15 cellular contexts compared by ENCODE assay signal in genomic region chr20:48360338-48360698, GRCh38.
DNase-seq lines count a peak whose midpoint lies in the region; ATAC-seq and TF ChIP-seq lines count a peak whose summit lies in the region.
"Had no signal": no experiment of that assay in that cellular context is flagged by ENCODE, and none has a peak within 500 bp of the region (broad histone marks: within the 10 kb centered on the region; RNA-seq: fewer than 3 reads in every experiment).

No MANE protein-coding gene starts in this region.

- no peak for DNase-seq in spleen
- no peak for DNase-seq in GM19240 (ENCODE audit: insufficient read length, low spot score)
- DNase-seq in GM23248, result no peak
- no peak for DNase-seq in RKO (ENCODE audit: low spot score)
- DNase-seq in SK-N-SH, result no peak
- DNase-seq: activated CD4-positive, alpha-beta T cell treated with anti-CD3 and anti-CD28 coated beads for 36 hours; head of caudate nucleus; left ventricle myocardium inferior; NCI-H446 treated with DMSO at 0.1 percent for 48 hours; stimulated activated CD8-positive, alpha-beta memory T cell treated with anti-CD3 and anti-CD28 coated beads, Interleukin-4, amount 100 ng/mL, for 48 hours had no signal

- no peak for TF ChIP-seq EP300 in SK-N-SH (IDR thresholded peaks at IDR 0.05; ENCODE audit: borderline replicate concordance in 1 of 2, low read depth in 1 of 2, low read length in 1 of 2)

- H3K9me2 ChIP-seq in GM23248 (ENCODE audit: insufficient read depth) (no peaks in the 10 kb centered on the region), SK-N-SH (no peaks in the 10 kb centered on the region)

- TF ChIP-seq CTCF in spleen (IDR thresholded peaks at IDR 0.05 in 8 of 11, conservative IDR thresholded peaks at IDR 0.05 in 3 of 11), result no peak
- no peak for TF ChIP-seq CTCF in SK-N-SH (IDR thresholded peaks at IDR 0.05)

- no peak overlapping the region for H2AFZ ChIP-seq in GM23248
- no peak overlapping the region for H2AFZ ChIP-seq in SK-N-SH (ENCODE audit: low read depth)

- in situ Hi-C loops in GM23248 (cut with MboI), result no loop called here

- no peak for TF ChIP-seq POLR2A in spleen (IDR thresholded peaks at IDR 0.05)

- H3K79me2 ChIP-seq in GM23248 (ENCODE audit: insufficient read depth), result no peaks in the 10 kb centered on the region
- H3K79me2 ChIP-seq in SK-N-SH (ENCODE audit: insufficient read depth), result no peaks in the 10 kb centered on the region

- ATAC-seq in GM18861 (IDR thresholded peaks at IDR 0.05; ENCODE audit: unreplicated experiment) (peak; percentile 33), GM21737 (IDR thresholded peaks at IDR 0.05; ENCODE audit: unreplicated experiment) (peak; percentile 37), HG03442 (IDR thresholded peaks at IDR 0.05; ENCODE audit: unreplicated experiment) (peak; percentile 31)
- ATAC-seq: activated CD4-positive, alpha-beta T cell treated with anti-CD3 and anti-CD28 coated beads for 36 hours; activated T-helper 17 cell treated with anti-CD3 and anti-CD28 coated beads, Interleukin-2, amount 50 U/mL, for 72 hours had no signal

- peaks cover 0 to 21% (median 0%) of the 10 kb centered on the region in 6 donors for H3K4me1 ChIP-seq in spleen
- no peaks in the 10 kb centered on the region for H3K4me1 ChIP-seq in GM23248 (ENCODE audit: insufficient read depth)
- H3K4me1 ChIP-seq in SK-N-SH (ENCODE audit: control insufficient read depth in 1 of 2, insufficient read depth in 2 of 2, low read depth in 1 of 2, low read length in 1 of 2), result no peaks in the 10 kb centered on the region; a peak in 1 of 4 replicates
- H3K4me1 ChIP-seq: left ventricle myocardium inferior, SJSA1 had no signal

- POLR2A ChIA-PET in SK-N-SH (lab: Yijun Ruan, JAX), result no interaction called here

- H3K36me3 ChIP-seq in spleen (no peaks in the 10 kb centered on the region), GM23248 (ENCODE audit: low read depth) (no peaks in the 10 kb centered on the region), SK-N-SH (replicated peaks in 1 of 2; ENCODE audit: control insufficient read depth in 1 of 2, insufficient read depth in 2 of 2, low read length in 1 of 2) (no peaks in the 10 kb centered on the region)
- H3K36me3 ChIP-seq: left ventricle myocardium inferior, SJSA1 had no signal

- H3K9ac ChIP-seq in GM23248 (no peak overlapping the region), SK-N-SH (no peak overlapping the region)

- H3K4me2 ChIP-seq in GM23248 (ENCODE audit: unreplicated experiment) (no peak overlapping the region), SK-N-SH (no peak overlapping the region)

- H3K27me3 ChIP-seq in spleen (replicated peaks in 1 of 7) (peaks cover 0 to 18% (median 0%) of the 10 kb centered on the region in 7 donors), GM23248 (replicated peaks; ENCODE audit: insufficient read depth) (peaks cover 4% of the 10 kb centered on the region; the same call in 1 of the 2 replicates), SK-N-SH (ENCODE audit: insufficient read depth) (no peaks in the 10 kb centered on the region)
- H3K27me3 ChIP-seq: SJSA1 had no signal

- intact Hi-C loops in spleen (cut with DNase I; ENCODE audit: low total_unique reads), result no loop called here

- peak overlapping the region in 4 of 8 donors; percentile 12 to 62 (median 20) for H3K4me3 ChIP-seq in spleen
- H3K4me3 ChIP-seq in GM23248, result no peak overlapping the region
- H3K4me3 ChIP-seq in SK-N-SH (ENCODE audit: low read depth in 2 of 2, low read length in 1 of 2), result no peak overlapping the region
- H3K4me3 ChIP-seq: left ventricle myocardium inferior, SJSA1 had no signal

- H3F3A ChIP-seq in GM23248 (ENCODE audit: insufficient read depth) (no peaks in the 10 kb centered on the region), SK-N-SH (replicated peaks; ENCODE audit: insufficient read depth) (no peaks in the 10 kb centered on the region)

- TF ChIP-seq RAD21 in SK-N-SH (IDR thresholded peaks at IDR 0.05; ENCODE audit: low read length), result no peak

- WGBS in spleen, 5 donors, result 38 to 47% (median 41%) methylated on average over 6 of the region's 6 CpGs
- WGBS in GM23248 (ENCODE audit: low coverage in 1 of 2, low lambda C conversion rate in 2 of 2, missing lambda C conversion rate in 2 of 2), 2 experiments, result 52 to 57% methylated on average over 6 of the region's 6 CpGs
- 67% methylated on average over 6 of the region's 6 CpGs for WGBS in SK-N-SH (ENCODE audit: low lambda C conversion rate)

- no peaks in the 10 kb centered on the region for H3K9me3 ChIP-seq in spleen
- no peaks in the 10 kb centered on the region for H3K9me3 ChIP-seq in GM23248 (ENCODE audit: low read depth)
- H3K9me3 ChIP-seq in SK-N-SH, result no peaks in the 10 kb centered on the region
- H3K9me3 ChIP-seq: left ventricle myocardium inferior, SJSA1 had no signal

- CTCF ChIA-PET in SK-N-SH (lab: Yijun Ruan, JAX), result interaction anchor here (1.2 kb wide), 1 partner anchor 30 kb away, joined by 3 read pairs; no protein-coding TSS in a partner anchor

- H4K20me1 ChIP-seq in GM23248 (ENCODE audit: insufficient read depth) (no peaks in the 10 kb centered on the region), SK-N-SH (ENCODE audit: insufficient read depth) (no peaks in the 10 kb centered on the region)

- H3K27ac ChIP-seq in spleen (peak overlapping the region in 7 of 8 donors; percentile 4 to 83 (median 64)), GM23248 (no peak overlapping the region), SK-N-SH (ENCODE audit: low read depth in 2 of 2, low read length in 1 of 2) (no peak overlapping the region)
- H3K27ac ChIP-seq: left ventricle myocardium inferior, SJSA1 had no signal

TF ChIP-seq in SK-N-SH, 30 proteins besides CTCF, POLR2A, EP300 and RAD21:
- no peak for TF ChIP-seq YY1 (IDR thresholded peaks at IDR 0.05; ENCODE audit: low read depth)
- no peak for TF ChIP-seq FOSL2 (IDR thresholded peaks at IDR 0.05; ENCODE audit: borderline replicate concordance, low read depth)
- no peak for TF ChIP-seq ELF1 (IDR thresholded peaks at IDR 0.05)
- TF ChIP-seq POLR2AphosphoS5 (IDR thresholded peaks at IDR 0.05; ENCODE audit: low read depth, low read length), result no peak
- TF ChIP-seq RCOR1 (IDR thresholded peaks at IDR 0.05; ENCODE audit: low read length), result no peak
- TF ChIP-seq TAF1 (IDR thresholded peaks at IDR 0.05; ENCODE audit: borderline replicate concordance, low read depth, low read length), result no peak
- TF ChIP-seq NRF1 (IDR thresholded peaks at IDR 0.05; ENCODE audit: low read depth, low read length), result no peak
- no peak for TF ChIP-seq USF2 (IDR thresholded peaks at IDR 0.05; ENCODE audit: borderline replicate concordance, low read depth, low read length)
- no peak for TF ChIP-seq TEAD4 (IDR thresholded peaks at IDR 0.05; ENCODE audit: borderline replicate concordance, insufficient read depth)
- no peak for TF ChIP-seq SIN3A (IDR thresholded peaks at IDR 0.05; ENCODE audit: borderline replicate concordance, low read depth, low read length)
- no peak for TF ChIP-seq MXI1 (IDR thresholded peaks at IDR 0.05; ENCODE audit: low read depth, low read length)
- TF ChIP-seq PBX3 (IDR thresholded peaks at IDR 0.05), result no peak
- no peak for TF ChIP-seq MEF2A (IDR thresholded peaks at IDR 0.05; ENCODE audit: borderline replicate concordance, low read depth)
- TF ChIP-seq ZBTB33 (IDR thresholded peaks at IDR 0.05; ENCODE audit: borderline replicate concordance, low read depth), result no peak

Comparison
In these comparisons a context has a peak if more than half of its experiments do, and no peak if none do; other contexts are left out.
1. H3K27ac ChIP-seq: peak in spleen (7 of 8); none in GM23248 (single experiment) and SK-N-SH (0 of 2).
2. Peak in every context shown above with its lines, with median percentiles within 50 percentile points of each other: ATAC-seq.